ENCODE assay signal across 8 cellular contexts in genomic region chr11:67629386-67630229, GRCh38. TPM values are rescaled to one million over a fixed set of nuclear protein-coding genes. Genes with fewer than 3 reads are reported as not detected.
A peak's percentile ranks its signal among the peaks of the same experiment; 100 is the strongest.
DNase-seq lines count a peak whose midpoint lies in the region; ATAC-seq lines count a peak whose summit lies in the region.

Gene NUDT8, minus strand, starts transcription at chr11:67629937. Its CDS starts 26 bp downstream, at chr11:67629911.

- peak within 1 kb of the TSS; percentile 77 for H3K27ac ChIP-seq in effector memory CD4-positive, alpha-beta T cell (ENCODE audit: insufficient read depth, low read length, poor library complexity, severe bottlenecking)
- peak within 1 kb of the TSS; percentile 69 for H3K27ac ChIP-seq in mesenchymal stem cell (ENCODE audit: low read length, poor library complexity, severe bottlenecking)

- DNase-seq in AML-193 (lab: John Stamatoyannopoulos, UW): peak; percentile 65 to 77
- DNase-seq in NCI-H526 treated with DMSO at 0.1 percent for 48 hours (lab: John Stamatoyannopoulos, UW): peak; percentile 83
- peak; percentile 65 to 79 for DNase-seq in activated CD8-positive, alpha-beta memory T cell treated with anti-CD3 and anti-CD28 coated beads for 1 hour (ENCODE audit: extremely low read depth in 1 of 2, low read depth in 1 of 2)
- peak; percentile 71 to 80 (median 73) for DNase-seq in effector memory CD4-positive, alpha-beta T cell
- DNase-seq in mesenchymal stem cell: peak; percentile 84
- peak; percentile 72 for DNase-seq in stimulated activated CD8-positive, alpha-beta memory T cell treated with anti-CD3 and anti-CD28 coated beads, Interleukin-12 subunit alpha, Interleukin-12 subunit beta, amount 100 ng/mL, for 24 hours (ENCODE audit: extremely low read depth)

- peak within 1 kb of the TSS; percentile 91 for H3K4me2 ChIP-seq in mesenchymal stem cell (ENCODE audit: low read length, poor library complexity, severe bottlenecking)

- H3K14ac ChIP-seq in mesenchymal stem cell (ENCODE audit: low read length in 2 of 2): peak within 1 kb of the TSS in 1 of 2 experiments; percentile 90

- H3K79me1 ChIP-seq in mesenchymal stem cell (replicated peaks; ENCODE audit: low read length, poor library complexity, severe bottlenecking): no peaks in the 10 kb centered on the region

- peak within 1 kb of the TSS; percentile 70 for H4K91ac ChIP-seq in mesenchymal stem cell (ENCODE audit: low read length)

- H3K27me3 ChIP-seq in effector memory CD4-positive, alpha-beta T cell (replicated peaks; ENCODE audit: control insufficient read depth, insufficient read depth, low read length, poor library complexity, severe bottlenecking): no peaks in the 10 kb centered on the region
- peaks cover 5 to 12% of the 10 kb centered on the region in 2 experiments for H3K27me3 ChIP-seq in mesenchymal stem cell (ENCODE audit: control insufficient read depth in 1 of 2, insufficient read depth in 1 of 2, low read length in 2 of 2)

- peak within 1 kb of the TSS; percentile 97 for H2AFZ ChIP-seq in mesenchymal stem cell (ENCODE audit: low read depth, low read length)

- H3K36me3 ChIP-seq in effector memory CD4-positive, alpha-beta T cell (ENCODE audit: control insufficient read depth, insufficient read depth, low read length): no peaks in the 10 kb centered on the region
- H3K36me3 ChIP-seq in mesenchymal stem cell (ENCODE audit: control insufficient read depth in 1 of 2, insufficient read depth in 2 of 2, low read depth in 1 of 2, low read length in 2 of 2): peaks cover 0 to 20% of the 10 kb centered on the region in 2 experiments

- peak within 1 kb of the TSS; percentile 26 to 98 for H3K18ac ChIP-seq in mesenchymal stem cell (ENCODE audit: low read depth in 1 of 2, low read length in 2 of 2)

- under 1% methylated on average over 78 of the region's 102 CpGs for WGBS in mesenchymal stem cell

- H3K4me3 ChIP-seq in effector memory CD4-positive, alpha-beta T cell (ENCODE audit: insufficient read depth, low read depth, low read length, poor library complexity, severe bottlenecking): peak within 1 kb of the TSS; percentile 63
- peak within 1 kb of the TSS; percentile 65 to 82 for H3K4me3 ChIP-seq in mesenchymal stem cell (ENCODE audit: insufficient read depth in 1 of 2, low read depth in 1 of 2, low read length in 2 of 2)

- ATAC-seq in GM18907 (IDR thresholded peaks at IDR 0.05; ENCODE audit: unreplicated experiment) (peak; percentile 42), HG03139 (IDR thresholded peaks at IDR 0.05; ENCODE audit: unreplicated experiment) (peak; percentile 40)

- H2BK120ac ChIP-seq in mesenchymal stem cell (ENCODE audit: low read depth, low read length): no peak within 1 kb of the TSS

- H3K9ac ChIP-seq in mesenchymal stem cell (ENCODE audit: low read length): peak within 1 kb of the TSS; percentile 82

- H3K9me3 ChIP-seq in effector memory CD4-positive, alpha-beta T cell (ENCODE audit: control insufficient read depth, low read length): no peaks in the 10 kb centered on the region
- H3K9me3 ChIP-seq in mesenchymal stem cell (ENCODE audit: control insufficient read depth, low read length): no peaks in the 10 kb centered on the region

- peak within 1 kb of the TSS; percentile 58 for H2BK5ac ChIP-seq in mesenchymal stem cell (ENCODE audit: low read depth, low read length, poor library complexity, severe bottlenecking)

- peak within 1 kb of the TSS in 1 of 2 experiments; percentile 95 for H2BK12ac ChIP-seq in mesenchymal stem cell (ENCODE audit: low read length in 2 of 2)

- H4K8ac ChIP-seq in mesenchymal stem cell (ENCODE audit: low read length): peak within 1 kb of the TSS; percentile 71

- H3K4me1 ChIP-seq in effector memory CD4-positive, alpha-beta T cell (ENCODE audit: control insufficient read depth, insufficient read depth, low read length, poor library complexity, severe bottlenecking): peaks cover 10% of the 10 kb centered on the region
- H3K4me1 ChIP-seq in mesenchymal stem cell (ENCODE audit: control insufficient read depth, insufficient read depth, low read depth, low read length): peaks cover 21% of the 10 kb centered on the region

- peak within 1 kb of the TSS in 1 of 2 experiments; percentile 60 for H3K23ac ChIP-seq in mesenchymal stem cell (ENCODE audit: low read length in 2 of 2)

- H2BK15ac ChIP-seq in mesenchymal stem cell (ENCODE audit: low read depth, poor library complexity, severe bottlenecking): peak within 1 kb of the TSS; percentile 70

- peak within 1 kb of the TSS; percentile 71 to 75 for H3K4ac ChIP-seq in mesenchymal stem cell (ENCODE audit: low read depth in 1 of 2, low read length in 2 of 2)

- peak within 1 kb of the TSS; percentile 47 for H2AK5ac ChIP-seq in mesenchymal stem cell (ENCODE audit: low read length, severe bottlenecking)

RNA-seq across cellular contexts. Expression of gene NUDT8, which starts in this region (rescaled TPM):
- 6.9 TPM for polyA plus RNA-seq in mesenchymal stem cell (2013, experiment 1 of 2)
- 6.6 TPM for polyA plus RNA-seq in mesenchymal stem cell (2013, experiment 2 of 2)

Comparison
In these comparisons a context has a peak if more than half of its experiments do, and no peak if none do; other contexts are left out.
1. Peak in every context shown above with its lines: DNase-seq, ATAC-seq, H3K4me3 ChIP-seq and H3K27ac ChIP-seq.